9 cellular contexts compared by ENCODE assay signal in genomic region chr1:224747578-224747977, GRCh38.
DNase-seq lines count a peak whose midpoint lies in the region; ATAC-seq, FAIRE-seq and TF ChIP-seq lines count a peak whose summit lies in the region.
"Had no signal": no experiment of that assay in that cellular context is flagged by ENCODE, and none has a peak within 500 bp of the region (broad histone marks: within the 10 kb centered on the region; RNA-seq: fewer than 3 reads in every experiment).

No MANE protein-coding gene starts in this region.

- CTCF ChIA-PET in HepG2 (lab: Yijun Ruan, JAX; ENCODE audit: low intra/inter-chr PET ratio, low total read pairs) = no interaction called here

- no peak for TF ChIP-seq POLR2A in HepG2 (IDR thresholded peaks at IDR 0.05; ENCODE audit: insufficient read depth in 1 of 2, low read depth in 2 of 2, low read length in 2 of 2)

- H3K79me2 ChIP-seq in HepG2 (ENCODE audit: insufficient read depth, low read length) = no peaks in the 10 kb centered on the region

- H3K9me3 ChIP-seq in HepG2 (ENCODE audit: low read length) (no peaks in the 10 kb centered on the region), colonic mucosa (no peaks in the 10 kb centered on the region)
- H3K9me3 ChIP-seq: esophagus muscularis mucosa had no signal

- H3K27me3 ChIP-seq in HepG2 (ENCODE audit: control insufficient read depth in 1 of 2, insufficient read depth in 2 of 2, low read length in 2 of 2) = no peaks in the 10 kb centered on the region; a peak in 1 of 5 replicates
- no peaks in the 10 kb centered on the region for H3K27me3 ChIP-seq in colonic mucosa
- H3K27me3 ChIP-seq: esophagus muscularis mucosa had no signal

- TF ChIP-seq CTCF in choroid plexus epithelial cell (conservative IDR thresholded peaks at IDR 0.05; ENCODE audit: low read depth, low read length) (no peak), HepG2 (CRISPR knock-in tag; IDR thresholded peaks at IDR 0.05) (no peak), colonic mucosa (IDR thresholded peaks at IDR 0.05) (no peak)

- TF ChIP-seq RAD21 in HepG2 (CRISPR knock-in tag; IDR thresholded peaks at IDR 0.05) = no peak

- peak; percentile 43 for DNase-seq in EL
- peak; percentile 64 for DNase-seq in LHCN-M2 (ENCODE audit: low read depth)
- peak; percentile 22 for DNase-seq in choroid plexus epithelial cell (ENCODE audit: low read depth)
- DNase-seq in HepG2 (ENCODE audit: low spot score) = no peak
- DNase-seq in colonic mucosa = no peak
- DNase-seq in SK-N-DZ (ENCODE audit: low spot score) = no peak

- H3K4me3 ChIP-seq in choroid plexus epithelial cell (ENCODE audit: low read depth, low read length) (no peak overlapping the region), HepG2 (replicated peaks in 1 of 3; ENCODE audit: insufficient read depth in 1 of 3, low read depth in 2 of 3, low read length in 3 of 3) (no peak overlapping the region), colonic mucosa (no peak overlapping the region)
- H3K4me3 ChIP-seq: esophagus muscularis mucosa had no signal

- no peaks in the 10 kb centered on the region for H3K36me3 ChIP-seq in HepG2 (replicated peaks in 1 of 2; ENCODE audit: control insufficient read depth in 1 of 2, insufficient read depth in 2 of 2, low read length in 2 of 2)
- H3K36me3 ChIP-seq in colonic mucosa = no peaks in the 10 kb centered on the region
- H3K36me3 ChIP-seq: esophagus muscularis mucosa had no signal

- in situ Hi-C loops in HepG2 (cut with HindIII; ENCODE audit: extremely low pct_ligation_motif_present, low pct_unique_long_range_greater_than_20kb) = no loop called here

- H3K4me1 ChIP-seq in HepG2 (ENCODE audit: insufficient read depth, low read length) (no peaks in the 10 kb centered on the region), colonic mucosa (no peaks in the 10 kb centered on the region)

- H3K9ac ChIP-seq in HepG2 (ENCODE audit: insufficient read depth, low read depth, low read length) (no peak overlapping the region), colonic mucosa (ENCODE audit: low read depth in 2 of 2, low read length in 2 of 2) (no peak overlapping the region)

- H3K27ac ChIP-seq in HepG2 (ENCODE audit: extremely low read length, insufficient read depth, low read length) = no peak overlapping the region
- H3K27ac ChIP-seq in colonic mucosa = no peak overlapping the region
- H3K27ac ChIP-seq: esophagus muscularis mucosa had no signal

- no peak overlapping the region for H2AFZ ChIP-seq in HepG2 (ENCODE audit: low read length)

- ATAC-seq in GM21529 (IDR thresholded peaks at IDR 0.05; ENCODE audit: unreplicated experiment) = peak; percentile 35
- ATAC-seq in HepG2 = no peak
- ATAC-seq in HG03097 (IDR thresholded peaks at IDR 0.05; ENCODE audit: low FRiP score, unreplicated experiment) = no peak

- TF ChIP-seq EP300 in HepG2 (IDR thresholded peaks at IDR 0.05; ENCODE audit: low read depth in 2 of 2, low read length in 2 of 2) (no peak), HepG2 (CRISPR knock-in tag; IDR thresholded peaks at IDR 0.05; ENCODE audit: borderline replicate concordance) (no peak)

- POLR2A ChIA-PET in HepG2 (lab: Yijun Ruan, JAX) = no interaction called here

- no TSS peak for BruUV-seq in HepG2 (replicated peaks; lab: Mats Ljungman, UMichigan)

- intact Hi-C loops in HepG2 (cut with micrococcal nuclease; ENCODE audit: unreplicated experiment) = no loop called here
- intact Hi-C loops in colonic mucosa (cut with DNase I) = no loop called here

- H4K20me1 ChIP-seq in HepG2 (ENCODE audit: insufficient read depth, low read length) = no peaks in the 10 kb centered on the region

- no peak for FAIRE-seq in HepG2 (lab: Jason Lieb, UNC)

- 0% methylated on average over 4 of the region's 4 CpGs for WGBS in HepG2 (ENCODE audit: low lambda C conversion rate)

- H3K4me2 ChIP-seq in HepG2 (ENCODE audit: low read depth, low read length) = no peak overlapping the region

TF ChIP-seq in HepG2, 621 proteins besides CTCF, POLR2A, EP300 and RAD21:
- TF ChIP-seq ZNF660 (CRISPR knock-in tag; IDR thresholded peaks at IDR 0.05; ENCODE audit: borderline replicate concordance, low read depth) (no peak), NFYC (CRISPR knock-in tag; IDR thresholded peaks at IDR 0.05) (no peak)
TF ChIP-seq in HepG2: peak in this region for 0.

Comparison
In these comparisons a context has a peak if more than half of its experiments do, and no peak if none do; other contexts are left out.
1. DNase-seq: peak in EL (single experiment), LHCN-M2 (single experiment) and choroid plexus epithelial cell (single experiment); none in HepG2 (single experiment), colonic mucosa (single experiment) and SK-N-DZ (single experiment).